ENCODE assay signal across 8 cellular contexts in the genomic region with DNA sequence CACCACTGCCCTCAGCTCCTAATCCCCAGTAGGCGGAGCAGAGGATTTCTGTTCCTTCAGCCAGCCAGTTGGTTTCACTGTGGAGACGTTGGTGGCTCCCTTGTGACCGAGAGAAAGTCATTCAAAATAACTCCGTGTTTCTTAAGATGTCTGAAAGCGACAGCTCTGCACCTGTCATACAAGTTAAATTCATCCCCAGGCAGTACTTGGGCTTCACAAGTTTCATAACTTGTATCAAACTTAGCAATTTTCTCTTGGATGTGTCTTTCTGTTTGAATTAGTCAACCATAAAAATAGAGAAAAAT.
DNase-seq lines count a peak whose midpoint lies in the region; ATAC-seq and TF ChIP-seq lines count a peak whose summit lies in the region.

No MANE protein-coding gene starts in this region.

- no peaks in the 10 kb centered on the region for H3K4me1 ChIP-seq in ES-I3 (ENCODE audit: insufficient read depth, low read length)

- peaks cover 7% of the 10 kb centered on the region for H3K36me3 Mint-ChIP-seq in stimulated activated effector memory CD8-positive, alpha-beta T cell treated with anti-CD3 and anti-CD28 coated beads, Interleukin-12 subunit alpha, Interleukin-12 subunit beta, amount 100 ng/mL, for 72 hours

- TF ChIP-seq CTCF in LNCaP clone FGC (IDR thresholded peaks at IDR 0.05; ENCODE audit: control insufficient read depth, extremely low read depth, insufficient read depth) (peak; percentile 51), fibroblast of mammary gland (conservative IDR thresholded peaks at IDR 0.05; ENCODE audit: control insufficient read depth, insufficient read depth, low read depth, low read length) (peak; percentile 45)

- peak overlapping the region; percentile 96 for H3K9ac ChIP-seq in ES-I3 (ENCODE audit: low read depth, low read length)

- H3K4me3 Mint-ChIP-seq in stimulated activated effector memory CD8-positive, alpha-beta T cell treated with anti-CD3 and anti-CD28 coated beads, Interleukin-12 subunit alpha, Interleukin-12 subunit beta, amount 100 ng/mL, for 72 hours: peak overlapping the region; percentile 92

- H3K4me3 ChIP-seq in LNCaP clone FGC (ENCODE audit: low read depth, low read length) (peak overlapping the region; percentile 85), fibroblast of mammary gland (ENCODE audit: control insufficient read depth, low read depth, low read length) (peak overlapping the region; percentile 39)

- DNase-seq in LNCaP clone FGC (ENCODE audit: low read depth) (no peak), fibroblast of mammary gland (ENCODE audit: low read depth) (no peak), hepatic stellate cell (ENCODE audit: low spot score) (no peak), NCI-H524 treated with DMSO at 0.1 percent for 48 hours (lab: John Stamatoyannopoulos, UW) (no peak), NAMALWA (ENCODE audit: low spot score) (no peak)
- no peak for DNase-seq in stimulated activated effector memory CD8-positive, alpha-beta T cell treated with anti-CD3 and anti-CD28 coated beads, Interleukin-12 subunit alpha, Interleukin-12 subunit beta, amount 100 ng/mL, for 72 hours (ENCODE audit: low spot score in 2 of 2)

- H3K4me1 Mint-ChIP-seq in stimulated activated effector memory CD8-positive, alpha-beta T cell treated with anti-CD3 and anti-CD28 coated beads, Interleukin-12 subunit alpha, Interleukin-12 subunit beta, amount 100 ng/mL, for 72 hours: peaks cover 15% of the 10 kb centered on the region

- H3K9me3 Mint-ChIP-seq in stimulated activated effector memory CD8-positive, alpha-beta T cell treated with anti-CD3 and anti-CD28 coated beads, Interleukin-12 subunit alpha, Interleukin-12 subunit beta, amount 100 ng/mL, for 72 hours: no peaks in the 10 kb centered on the region

- ATAC-seq in GM21619 (IDR thresholded peaks at IDR 0.05; ENCODE audit: unreplicated experiment): peak; percentile 52
- peak; percentile 29 for ATAC-seq in stimulated activated effector memory CD8-positive, alpha-beta T cell treated with anti-CD3 and anti-CD28 coated beads, Interleukin-12 subunit alpha, Interleukin-12 subunit beta, amount 100 ng/mL, for 72 hours

- no peaks in the 10 kb centered on the region for H3K9me3 ChIP-seq in ES-I3 (ENCODE audit: control insufficient read depth, insufficient read depth, low read length)

- no peaks in the 10 kb centered on the region for H3K36me3 ChIP-seq in ES-I3 (ENCODE audit: insufficient read depth, low read length)

- no peak overlapping the region for H3K27ac Mint-ChIP-seq in stimulated activated effector memory CD8-positive, alpha-beta T cell treated with anti-CD3 and anti-CD28 coated beads, Interleukin-12 subunit alpha, Interleukin-12 subunit beta, amount 100 ng/mL, for 72 hours
